In the genomic region with DNA sequence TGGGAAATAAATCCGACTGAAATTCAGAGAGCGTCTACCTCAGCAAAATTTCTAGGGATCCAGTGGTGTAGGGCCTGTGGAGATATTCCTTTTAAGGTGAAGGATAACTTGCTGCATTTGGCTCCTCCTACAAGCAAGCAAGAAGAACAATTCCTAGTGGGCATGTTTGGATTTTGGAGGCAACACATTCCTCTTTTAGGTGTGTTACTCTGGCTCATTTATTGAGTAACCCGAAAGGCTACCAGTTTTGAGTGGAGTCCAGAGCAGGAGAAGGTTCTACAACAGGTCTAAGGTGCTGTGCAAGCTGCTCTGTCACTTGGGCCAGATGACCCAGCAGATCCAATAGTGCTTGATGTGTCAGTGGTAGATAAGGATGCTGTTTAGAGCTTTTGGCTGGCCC, we compare ENCODE assay signal across 34 cellular contexts.
"Had no signal": no experiment of that assay in that cellular context is flagged by ENCODE, and none has a peak within 500 bp of the region (broad histone marks: within the 10 kb centered on the region; RNA-seq: fewer than 3 reads in every experiment).

No MANE protein-coding gene starts in this region.

- H3K36me3 ChIP-seq: MG63 had no signal

- DNase-seq: Karpas-422, Kasumi-1, KG1, MG63, MM.1S, MV-4-11, NCI-H1048, NCI-H1092, NCI-H1092 treated with DMSO at 0.1 percent for 48 hours, NCI-H1105, NCI-H1105 treated with DMSO at 0.1 percent for 48 hours, NCI-H1417, NCI-H1417 treated with DMSO at 0.1 percent for 48 hours, NCI-H1436, NCI-H1436 treated with DMSO at 0.1 percent for 48 hours, NCI-H146, NCI-H1694, NCI-H1694 treated with DMSO at 0.1 percent for 48 hours, NCI-H187, NCI-H187 treated with DMSO at 0.1 percent for 48 hours, NCI-H1930, NCI-H2029, NCI-H2029 treated with DMSO at 0.1 percent for 48 hours, NCI-H2081, NCI-H2081 treated with DMSO at 0.1 percent for 48 hours, NCI-H2107, NCI-H2171, NCI-H2171 treated with DMSO at 0.1 percent for 48 hours, NCI-H2227 treated with DMSO at 0.1 percent for 48 hours, NCI-H226, NCI-H345, NCI-H446, NCI-H446 treated with DMSO at 0.1 percent for 48 hours had no signal

- H3K27me3 ChIP-seq: MG63 had no signal

- H3K9me3 ChIP-seq: MG63 had no signal

- H3K9ac ChIP-seq: KMS-11 had no signal

- H3K27ac ChIP-seq: KMS-11 had no signal

- H3K4me3 ChIP-seq: MG63 had no signal

- H3K4me2 ChIP-seq: KMS-11 had no signal
